In genomic region chr1:182629674-182630073, GRCh38 we compare ENCODE assay signal across 8 cellular contexts. TPM values are rescaled to one million over a fixed set of nuclear protein-coding genes. Genes with fewer than 3 reads are reported as not detected.
DNase-seq lines count a peak whose midpoint lies in the region; ATAC-seq and TF ChIP-seq lines count a peak whose summit lies in the region.

No MANE protein-coding gene starts in this region.

- H3K9me3 ChIP-seq in transverse colon (no peaks in the 10 kb centered on the region), suprapubic skin (no peaks in the 10 kb centered on the region)

- H3K27ac ChIP-seq in transverse colon, result no peak overlapping the region
- H3K27ac ChIP-seq in suprapubic skin, result no peak overlapping the region

- 81% methylated on average over 3 of the region's 3 CpGs; no CpG with 5 or more reads in 1 of the 2 donors for WGBS in transverse colon (ENCODE audit: low coverage in 1 of 2), 2 donors
- 66% methylated on average over 3 of the region's 3 CpGs for WGBS in suprapubic skin

- H3K36me3 Mint-ChIP-seq in CD14-positive monocyte, result no peaks in the 10 kb centered on the region

- no peak for TF ChIP-seq POLR2A in NB4 (IDR thresholded peaks at IDR 0.05; ENCODE audit: extremely low read depth, insufficient read length)
- no peak for TF ChIP-seq POLR2A in transverse colon (IDR thresholded peaks at IDR 0.05)
- TF ChIP-seq POLR2A in suprapubic skin (IDR thresholded peaks at IDR 0.05), result no peak

- H3K27me3 Mint-ChIP-seq in CD14-positive monocyte (ENCODE audit: low read depth in 3 of 3), result peaks cover 0 to 10% (median 6%) of the 10 kb centered on the region in 3 donors

- H3K4me3 ChIP-seq in NB4 (ENCODE audit: low read depth, low read length), result no peak overlapping the region
- no peak overlapping the region for H3K4me3 ChIP-seq in transverse colon
- H3K4me3 ChIP-seq in suprapubic skin, result no peak overlapping the region

- intact Hi-C loops in transverse colon (cut with DNase I; ENCODE audit: low total_unique reads) (loop anchor here (5.0 kb wide), 1 partner anchor 967 kb away; no protein-coding TSS in a partner anchor), CD14-positive monocyte (cut with micrococcal nuclease) (no loop called here)

- peak; percentile 88 for DNase-seq in NB4 (ENCODE audit: low read depth)
- DNase-seq in activated T-helper 1 cell treated with Interleukin-2 at 50 U/mL for 16 hours (ENCODE audit: low read depth), result peak; percentile 28
- peak; percentile 10 to 58 (median 42) for DNase-seq in stimulated activated CD4-positive, alpha-beta T cell treated with anti-CD3 and anti-CD28 coated beads, TNF-alpha, amount 100 ng/mL, for 4 hours (ENCODE audit: low read depth in 3 of 3)
- no peak for DNase-seq in transverse colon
- DNase-seq in suprapubic skin (ENCODE audit: low spot score in 2 of 2), result no peak
- no peak for DNase-seq in DMS79 (lab: John Stamatoyannopoulos, UW)
- DNase-seq in CD14-positive monocyte (ENCODE audit: low spot score), result no peak

- H3K9me3 Mint-ChIP-seq in CD14-positive monocyte, result no peaks in the 10 kb centered on the region

- peaks cover 0 to 8% (median 2%) of the 10 kb centered on the region in 4 donors for H3K4me1 ChIP-seq in transverse colon
- H3K4me1 ChIP-seq in suprapubic skin, result peaks cover 19% of the 10 kb centered on the region

- peak; percentile 76 for ATAC-seq in GM19463 (IDR thresholded peaks at IDR 0.05; ENCODE audit: unreplicated experiment)

- no peak for TF ChIP-seq CTCF in NB4 (IDR thresholded peaks at IDR 0.05; ENCODE audit: low read depth, low read length)
- no peak for TF ChIP-seq CTCF in transverse colon (IDR thresholded peaks at IDR 0.05)
- TF ChIP-seq CTCF in suprapubic skin (IDR thresholded peaks at IDR 0.05), result no peak
- no peak for TF ChIP-seq CTCF in CD14-positive monocyte (IDR thresholded peaks at IDR 0.05)

- no peaks in the 10 kb centered on the region for H3K36me3 ChIP-seq in transverse colon
- H3K36me3 ChIP-seq in suprapubic skin, result no peaks in the 10 kb centered on the region

- H3K4me3 Mint-ChIP-seq in CD14-positive monocyte, result no peak overlapping the region

- no peak overlapping the region for H3K27ac Mint-ChIP-seq in CD14-positive monocyte

- H3K27me3 ChIP-seq in transverse colon (no peaks in the 10 kb centered on the region), suprapubic skin (no peaks in the 10 kb centered on the region)

- TF ChIP-seq EP300 in transverse colon (IDR thresholded peaks at IDR 0.05; ENCODE audit: low read depth) (no peak), suprapubic skin (IDR thresholded peaks at IDR 0.05) (no peak)

- in situ Hi-C loops in transverse colon (cut with MboI; ENCODE audit: low pct_ligation_motif_present in 1 of 4, low pct_unique_long_range_greater_than_20kb in 1 of 4, low sequenced_read_pairs in 3 of 4), result no loop called here

- peaks cover 10% of the 10 kb centered on the region for H3K4me1 Mint-ChIP-seq in CD14-positive monocyte

RNA-seq across cellular contexts. Expression of gene RGS16, which starts 25.5 kb away (rescaled TPM):
- total RNA-seq in transverse colon, result 1 to 10 TPM in 2 of 4 donors, under 1 TPM in 1, not detected in 1; 0.82 to 3.0 (median 1.7) TPM
- total RNA-seq in suprapubic skin, result 1 to 10 TPM in 2 of 4 donors, under 1 TPM in 2; 0.40 to 3.6 (median 1.8) TPM
- under 1 TPM in 1 of 2 donors, not detected in 1; 0.07 TPM for polyA plus RNA-seq in CD14-positive monocyte

RNA-seq across cellular contexts. Expression of gene RNASEL, which starts 40.6 kb away (rescaled TPM):
- 10 to 100 TPM in 3 of 4 donors, 1 to 10 TPM in 1; 9.0 to 19.9 (median 15.4) TPM for total RNA-seq in transverse colon
- 10 to 100 TPM in 1 of 4 donors, 1 to 10 TPM in 3; 4.1 to 10.7 (median 6.2) TPM for total RNA-seq in suprapubic skin
- polyA plus RNA-seq in CD14-positive monocyte, result 10 to 100 TPM in 1 of 2 donors, 1 to 10 TPM in 1; 7.9 to 12.3 TPM

RNA-seq across cellular contexts. Expression of gene RGS8, which starts 54.7 kb away (rescaled TPM):
- 1 to 10 TPM in 1 of 4 donors, not detected in 3; 2.2 TPM for total RNA-seq in transverse colon
- not detected for total RNA-seq in suprapubic skin
- polyA plus RNA-seq in CD14-positive monocyte, result not detected

Comparison
In these comparisons a context has a peak if more than half of its experiments do, and no peak if none do; other contexts are left out.
1. DNase-seq: peak in NB4 (single experiment), activated T-helper 1 cell treated with Interleukin-2 at 50 U/mL for 16 hours (single experiment) and stimulated activated CD4-positive, alpha-beta T cell treated with anti-CD3 and anti-CD28 coated beads, TNF-alpha, amount 100 ng/mL, for 4 hours (3 of 3); none in transverse colon (single experiment), suprapubic skin (0 of 2), DMS79 (single experiment) and CD14-positive monocyte (single experiment).